In genomic region chr17:57755479-57756070, GRCh38 we compare ENCODE assay signal across 29 cellular contexts. TPM values are rescaled to one million over a fixed set of nuclear protein-coding genes. Genes with fewer than 3 reads are reported as not detected.
DNase-seq lines count a peak whose midpoint lies in the region; ATAC-seq and TF ChIP-seq lines count a peak whose summit lies in the region.
"Had no signal": no experiment of that assay in that cellular context is flagged by ENCODE, and none has a peak within 500 bp of the region (broad histone marks: within the 10 kb centered on the region; RNA-seq: fewer than 3 reads in every experiment).

No MANE protein-coding gene starts in this region.

- DNase-seq in M059J (ENCODE audit: low read depth) (peak; percentile 5), endodermal cell (peak; percentile 74), breast epithelium (ENCODE audit: low spot score in 2 of 2) (no peak), gastrocnemius medialis (no peak), SW480 (ENCODE audit: low spot score) (no peak)
- DNase-seq in activated CD4-positive, alpha-beta memory T cell treated with anti-CD3 and anti-CD28 coated beads for 36 hours, result no peak
- DNase-seq: activated CD4-positive, alpha-beta T cell treated with anti-CD3 and anti-CD28 coated beads for 36 hours; activated naive CD4-positive, alpha-beta T cell treated with anti-CD3 and anti-CD28 coated beads, Interleukin-2, amount 50 U/mL, for 16 hours; activated T-cell treated with anti-CD3 and anti-CD28 coated beads, Interleukin-2, amount 50 U/mL, for 48 hours; aorta; CD8-positive, alpha-beta memory T cell; DMS53; foreskin fibroblast; GM23248; hippocampal formation; islet precursor cell; Karpas-422; NCI-H1436 treated with DMSO at 0.1 percent for 48 hours; NCI-H2171 treated with DMSO at 0.1 percent for 48 hours; Right ventricle myocardium superior; spleen; stimulated activated CD4-positive, alpha-beta T cell treated with anti-CD3 and anti-CD28 coated beads, Interleukin-4, amount 100 ng/mL, for 1 hour; stimulated activated naive CD4-positive, alpha-beta T cell treated with Interleukin-2 at 50 U/mL for 16 hours had no signal

- intact Hi-C loops in breast epithelium (cut with DNase I; ENCODE audit: low total_unique reads) (no loop called here), gastrocnemius medialis (cut with DNase I; ENCODE audit: low total_unique reads) (no loop called here)
- intact Hi-C loops in activated CD4-positive, alpha-beta memory T cell treated with anti-CD3 and anti-CD28 coated beads for 36 hours (cut with micrococcal nuclease), result no loop called here

- no peak overlapping the region for H3K9ac ChIP-seq in endodermal cell (ENCODE audit: extremely low read depth, low read length, poor library complexity, severe bottlenecking)
- H3K9ac ChIP-seq: GM23248 had no signal

- ATAC-seq in gastrocnemius medialis, result no peak
- ATAC-seq: activated CD4-positive, alpha-beta T cell treated with anti-CD3 and anti-CD28 coated beads for 36 hours had no signal

- H3K27ac ChIP-seq in endodermal cell (ENCODE audit: low read depth, low read length) (no peak overlapping the region), breast epithelium (no peak overlapping the region), gastrocnemius medialis (no peak overlapping the region)
- H3K27ac ChIP-seq: GM23248, spleen, thoracic aorta had no signal

- H3K36me3 ChIP-seq in endodermal cell (ENCODE audit: control insufficient read depth, insufficient read depth, low read length) (no peaks in the 10 kb centered on the region), breast epithelium (no peaks in the 10 kb centered on the region), gastrocnemius medialis (no peaks in the 10 kb centered on the region)
- H3K36me3 ChIP-seq: spleen, thoracic aorta had no signal

- H3K4me3 ChIP-seq in endodermal cell (ENCODE audit: low read length) (no peak overlapping the region), breast epithelium (no peak overlapping the region), gastrocnemius medialis (no peak overlapping the region)
- H3K4me3 ChIP-seq: GM23248, lung, spleen, thoracic aorta had no signal

- TF ChIP-seq CTCF in endodermal cell (conservative IDR thresholded peaks at IDR 0.05) (peak; percentile 21), breast epithelium (IDR thresholded peaks at IDR 0.05) (no peak), gastrocnemius medialis (IDR thresholded peaks at IDR 0.05 in 4 of 5, conservative IDR thresholded peaks at IDR 0.05 in 1 of 5) (no peak)

- H3K4me1 ChIP-seq in endodermal cell (ENCODE audit: control insufficient read depth, insufficient read depth, low read length), result peaks cover 40% of the 10 kb centered on the region
- H3K4me1 ChIP-seq in breast epithelium, result no peaks in the 10 kb centered on the region
- H3K4me1 ChIP-seq in gastrocnemius medialis, result no peaks in the 10 kb centered on the region

- in situ Hi-C loops in gastrocnemius medialis (cut with MboI; ENCODE audit: low sequenced_read_pairs in 4 of 4), result no loop called here

- no peak overlapping the region for H3K4me3 Mint-ChIP-seq in endodermal cell
- H3K4me3 Mint-ChIP-seq in activated CD4-positive, alpha-beta memory T cell treated with anti-CD3 and anti-CD28 coated beads for 36 hours, result no peak overlapping the region
- H3K4me3 Mint-ChIP-seq: activated CD4-positive, alpha-beta T cell treated with anti-CD3 and anti-CD28 coated beads for 36 hours; CD8-positive, alpha-beta memory T cell had no signal

- H3K27ac Mint-ChIP-seq in endodermal cell, result no peak overlapping the region
- H3K27ac Mint-ChIP-seq in activated CD4-positive, alpha-beta memory T cell treated with anti-CD3 and anti-CD28 coated beads for 36 hours, result no peak overlapping the region
- H3K27ac Mint-ChIP-seq: activated CD4-positive, alpha-beta T cell treated with anti-CD3 and anti-CD28 coated beads for 36 hours; CD8-positive, alpha-beta memory T cell had no signal

- H3K9me3 ChIP-seq in endodermal cell (ENCODE audit: control insufficient read depth, low read length) (no peaks in the 10 kb centered on the region), breast epithelium (no peaks in the 10 kb centered on the region), gastrocnemius medialis (no peaks in the 10 kb centered on the region)
- H3K9me3 ChIP-seq: spleen, thoracic aorta had no signal

- POLR2A ChIA-PET in activated CD4-positive, alpha-beta memory T cell treated with anti-CD3 and anti-CD28 coated beads for 36 hours (lab: Charles Lee), result no interaction called here

- CTCF ChIA-PET in activated CD4-positive, alpha-beta memory T cell treated with anti-CD3 and anti-CD28 coated beads for 36 hours (lab: Charles Lee), result interaction anchor here (0.6 to 1.3 kb wide), 4 partner anchors 8 to 512 kb away, joined by 3 to 6 read pairs (median 3); no protein-coding TSS in a partner anchor

- no peak for TF ChIP-seq POLR2A in breast epithelium (IDR thresholded peaks at IDR 0.05)
- no peak for TF ChIP-seq POLR2A in gastrocnemius medialis (IDR thresholded peaks at IDR 0.05)

- H3K36me3 Mint-ChIP-seq in endodermal cell (ENCODE audit: low read depth), result no peaks in the 10 kb centered on the region
- no peaks in the 10 kb centered on the region for H3K36me3 Mint-ChIP-seq in activated CD4-positive, alpha-beta memory T cell treated with anti-CD3 and anti-CD28 coated beads for 36 hours
- H3K36me3 Mint-ChIP-seq: CD8-positive, alpha-beta memory T cell had no signal

- peaks cover 41% of the 10 kb centered on the region for H3K4me1 Mint-ChIP-seq in endodermal cell
- no peaks in the 10 kb centered on the region for H3K4me1 Mint-ChIP-seq in activated CD4-positive, alpha-beta memory T cell treated with anti-CD3 and anti-CD28 coated beads for 36 hours (ENCODE audit: low read depth)
- H3K4me1 Mint-ChIP-seq: activated CD4-positive, alpha-beta T cell treated with anti-CD3 and anti-CD28 coated beads for 36 hours; CD8-positive, alpha-beta memory T cell had no signal

- H3K27me3 Mint-ChIP-seq in endodermal cell (ENCODE audit: insufficient read depth), result no peaks in the 10 kb centered on the region
- no peaks in the 10 kb centered on the region for H3K27me3 Mint-ChIP-seq in activated CD4-positive, alpha-beta memory T cell treated with anti-CD3 and anti-CD28 coated beads for 36 hours
- H3K27me3 Mint-ChIP-seq: CD8-positive, alpha-beta memory T cell had no signal

- WGBS in endodermal cell (ENCODE audit: insufficient coverage in 1 of 2, insufficient read length in 1 of 2), 2 experiments, result 84 to 92% methylated on average over 2 to 6 of the region's 6 CpGs

- H3K9me3 Mint-ChIP-seq in endodermal cell, result no peaks in the 10 kb centered on the region
- no peaks in the 10 kb centered on the region for H3K9me3 Mint-ChIP-seq in activated CD4-positive, alpha-beta memory T cell treated with anti-CD3 and anti-CD28 coated beads for 36 hours
- H3K9me3 Mint-ChIP-seq: CD8-positive, alpha-beta memory T cell had no signal

- no peaks in the 10 kb centered on the region for H3K27me3 ChIP-seq in endodermal cell (ENCODE audit: control insufficient read depth, insufficient read depth, low read length, poor library complexity, severe bottlenecking)
- no peaks in the 10 kb centered on the region for H3K27me3 ChIP-seq in breast epithelium
- no peaks in the 10 kb centered on the region for H3K27me3 ChIP-seq in gastrocnemius medialis
- H3K27me3 ChIP-seq: spleen had no signal

TF ChIP-seq in PFSK-1, 5 proteins besides CTCF, POLR2A, EP300 and RAD21:
- TF ChIP-seq FOXP2 (optimal IDR thresholded peaks at IDR 0.05; ENCODE audit: borderline replicate concordance, extremely low read depth, extremely low read length, insufficient read depth), result no peak
- TF ChIP-seq SIN3A (IDR thresholded peaks at IDR 0.05; ENCODE audit: borderline replicate concordance, insufficient read depth, low read length), result no peak
- TF ChIP-seq REST (IDR thresholded peaks at IDR 0.05; ENCODE audit: insufficient read depth in 1 of 2, low read depth in 2 of 2, low read length in 2 of 2), result peak; percentile 69 to 89
- no peak for TF ChIP-seq TAF1 (IDR thresholded peaks at IDR 0.05; ENCODE audit: borderline replicate concordance, insufficient read depth, low read length)
- TF ChIP-seq POLR2AphosphoS5 (IDR thresholded peaks at IDR 0.05; ENCODE audit: low read depth, low read length), result no peak

RNA-seq across cellular contexts. Expression of gene CCDC182, which starts 10.5 kb away (rescaled TPM):
- not detected in 2 replicates for total RNA-seq in M059J (2014; rRNA removed; shearing (Covaris generic))
- polyA plus RNA-seq in PFSK-1 (2012; ENCODE audit: insufficient read length, low read depth), result not detected
- total RNA-seq in endodermal cell (under 1 TPM in 1 of 2 donors, not detected in 1; 0.33 TPM), breast epithelium (not detected), gastrocnemius medialis (not detected)
- not detected for polyA plus RNA-seq in endodermal cell (2013, experiment 1 of 2)
- polyA plus RNA-seq in endodermal cell (2013, experiment 2 of 2), result not detected
- not detected for total RNA-seq in activated CD4-positive, alpha-beta memory T cell treated with anti-CD3 and anti-CD28 coated beads for 36 hours
- total RNA-seq: activated CD4-positive, alpha-beta T cell treated with anti-CD3 and anti-CD28 coated beads for 36 hours; activated CD8-positive, alpha-beta memory T cell treated with anti-CD3 and anti-CD28 coated beads for 36 hours; aorta; CD8-positive, alpha-beta memory T cell; epithelial cell of proximal tubule; GM23248; HT1080; lung; Right ventricle myocardium superior; spleen; thoracic aorta had no signal
- polyA plus RNA-seq: aorta; CD8-positive, alpha-beta memory T cell; GM23248; lung; spleen had no signal

Comparison
In these comparisons a context has a peak if more than half of its experiments do, and no peak if none do; other contexts are left out.
1. DNase-seq: peak in M059J (single experiment) and endodermal cell (single experiment); none in breast epithelium (0 of 2), gastrocnemius medialis (0 of 2), activated CD4-positive, alpha-beta memory T cell treated with anti-CD3 and anti-CD28 coated beads for 36 hours (single experiment) and SW480 (single experiment).